20 cellular contexts compared by ENCODE assay signal in genomic region chr17:80838381-80839345, GRCh38.
DNase-seq lines count a peak whose midpoint lies in the region; ATAC-seq and TF ChIP-seq lines count a peak whose summit lies in the region.
"Had no signal": no experiment of that assay in that cellular context is flagged by ENCODE, and none has a peak within 500 bp of the region (broad histone marks: within the 10 kb centered on the region; RNA-seq: fewer than 3 reads in every experiment).

No MANE protein-coding gene starts in this region.

- peaks cover 45% of the 10 kb centered on the region for H3K36me3 Mint-ChIP-seq in activated naive CD4-positive, alpha-beta T cell treated with anti-CD3 and anti-CD28 coated beads, Interleukin-2, amount 10 ng/mL, durations not matched to agents 7 days and 5 days
- H3K36me3 Mint-ChIP-seq in chondrocyte (ENCODE audit: low read depth) = peaks cover 4% of the 10 kb centered on the region
- peaks cover 14 to 27% of the 10 kb centered on the region in 2 donors for H3K36me3 Mint-ChIP-seq in stimulated activated naive B cell treated with anti-CD40 and anti-IgM and Interleukin-4, amounts not matched to agents 10 μg/mL and 1 μg/mL and 100 μg/mL, for 72 hours

- CTCF ChIA-PET in activated naive CD4-positive, alpha-beta T cell treated with anti-CD3 and anti-CD28 coated beads, Interleukin-2, amount 10 ng/mL, durations not matched to agents 7 days and 5 days (lab: Charles Lee) = no interaction called here

- H3K9me3 Mint-ChIP-seq in activated naive CD4-positive, alpha-beta T cell treated with anti-CD3 and anti-CD28 coated beads, Interleukin-2, amount 10 ng/mL, durations not matched to agents 7 days and 5 days = no peaks in the 10 kb centered on the region
- no peaks in the 10 kb centered on the region for H3K9me3 Mint-ChIP-seq in chondrocyte (ENCODE audit: low read depth)
- H3K9me3 Mint-ChIP-seq in stimulated activated naive B cell treated with anti-CD40 and anti-IgM and Interleukin-4, amounts not matched to agents 10 μg/mL and 1 μg/mL and 100 μg/mL, for 72 hours = no peaks in the 10 kb centered on the region
- H3K9me3 Mint-ChIP-seq: stimulated activated memory B cell treated with anti-CD40 and anti-IgM and Interleukin-4, amounts not matched to agents 10 μg/mL and 1 μg/mL and 100 μg/mL, for 72 hours had no signal

- no peak overlapping the region for H3K4me3 Mint-ChIP-seq in activated naive CD4-positive, alpha-beta T cell treated with anti-CD3 and anti-CD28 coated beads, Interleukin-2, amount 10 ng/mL, durations not matched to agents 7 days and 5 days
- H3K4me3 Mint-ChIP-seq in chondrocyte (ENCODE audit: unreplicated experiment) = no peak overlapping the region
- no peak overlapping the region for H3K4me3 Mint-ChIP-seq in stimulated activated naive B cell treated with anti-CD40 and anti-IgM and Interleukin-4, amounts not matched to agents 10 μg/mL and 1 μg/mL and 100 μg/mL, for 72 hours
- H3K4me3 Mint-ChIP-seq: stimulated activated memory B cell treated with anti-CD40 and anti-IgM and Interleukin-4, amounts not matched to agents 10 μg/mL and 1 μg/mL and 100 μg/mL, for 72 hours had no signal

- H3K27ac Mint-ChIP-seq in activated naive CD4-positive, alpha-beta T cell treated with anti-CD3 and anti-CD28 coated beads, Interleukin-2, amount 10 ng/mL, durations not matched to agents 7 days and 5 days = peak overlapping the region; percentile 42
- peak overlapping the region; percentile 17 for H3K27ac Mint-ChIP-seq in chondrocyte (ENCODE audit: unreplicated experiment)
- H3K27ac Mint-ChIP-seq in stimulated activated naive B cell treated with anti-CD40 and anti-IgM and Interleukin-4, amounts not matched to agents 10 μg/mL and 1 μg/mL and 100 μg/mL, for 72 hours = peak overlapping the region; percentile 78
- H3K27ac Mint-ChIP-seq: stimulated activated memory B cell treated with anti-CD40 and anti-IgM and Interleukin-4, amounts not matched to agents 10 μg/mL and 1 μg/mL and 100 μg/mL, for 72 hours had no signal

- no peak for DNase-seq in activated naive CD4-positive, alpha-beta T cell treated with anti-CD3 and anti-CD28 coated beads, Interleukin-2, amount 10 ng/mL, durations not matched to agents 7 days and 5 days
- no peak for DNase-seq in activated naive CD4-positive, alpha-beta T cell treated with anti-CD3 and anti-CD28 coated beads, Interleukin-2, amount 50 U/mL, for 16 hours
- DNase-seq in NCI-H1092 treated with DMSO at 0.1 percent for 48 hours (lab: John Stamatoyannopoulos, UW) (peak; percentile 66), chondrocyte (ENCODE audit: low spot score) (peak; percentile 77), germinal center (ENCODE audit: low spot score) (no peak), retina (no peak)
- no peak for DNase-seq in stimulated activated naive B cell treated with anti-CD40 and anti-IgM and Interleukin-4, amounts not matched to agents 10 μg/mL and 1 μg/mL and 100 μg/mL, for 72 hours
- DNase-seq: activated gamma-delta T cell treated with Interleukin-2 at 50 U/mL for 16 hours, body of pancreas, colonic mucosa, Kasumi-1, NCI-H1048, NCI-H2107, NCI-H82, T1000, trophoblast cell had no signal

- H3K4me1 Mint-ChIP-seq in activated naive CD4-positive, alpha-beta T cell treated with anti-CD3 and anti-CD28 coated beads, Interleukin-2, amount 10 ng/mL, durations not matched to agents 7 days and 5 days = peaks cover 48% of the 10 kb centered on the region
- peaks cover 3% of the 10 kb centered on the region for H3K4me1 Mint-ChIP-seq in chondrocyte (ENCODE audit: low read depth)
- peaks cover 2 to 4% of the 10 kb centered on the region in 2 donors for H3K4me1 Mint-ChIP-seq in stimulated activated naive B cell treated with anti-CD40 and anti-IgM and Interleukin-4, amounts not matched to agents 10 μg/mL and 1 μg/mL and 100 μg/mL, for 72 hours
- H3K4me1 Mint-ChIP-seq: stimulated activated memory B cell treated with anti-CD40 and anti-IgM and Interleukin-4, amounts not matched to agents 10 μg/mL and 1 μg/mL and 100 μg/mL, for 72 hours had no signal

- H3K27me3 Mint-ChIP-seq in activated naive CD4-positive, alpha-beta T cell treated with anti-CD3 and anti-CD28 coated beads, Interleukin-2, amount 10 ng/mL, durations not matched to agents 7 days and 5 days = no peaks in the 10 kb centered on the region
- no peaks in the 10 kb centered on the region for H3K27me3 Mint-ChIP-seq in chondrocyte (ENCODE audit: low read depth)
- H3K27me3 Mint-ChIP-seq in stimulated activated naive B cell treated with anti-CD40 and anti-IgM and Interleukin-4, amounts not matched to agents 10 μg/mL and 1 μg/mL and 100 μg/mL, for 72 hours = no peaks in the 10 kb centered on the region
- H3K27me3 Mint-ChIP-seq: stimulated activated memory B cell treated with anti-CD40 and anti-IgM and Interleukin-4, amounts not matched to agents 10 μg/mL and 1 μg/mL and 100 μg/mL, for 72 hours had no signal

- ATAC-seq in stimulated activated naive B cell treated with anti-CD40 and anti-IgM and Interleukin-4, amounts not matched to agents 10 μg/mL and 1 μg/mL and 100 μg/mL, for 72 hours (replicated peaks) = no peak
- ATAC-seq in HG02678 (IDR thresholded peaks at IDR 0.05; ENCODE audit: unreplicated experiment) = no peak
- ATAC-seq: activated CD4-positive, CD25-positive, alpha-beta regulatory T cell treated with anti-CD3 and anti-CD28 coated beads, Interleukin-2, amount 50 U/mL, for 24 hours; body of pancreas; heart left ventricle; stimulated activated memory B cell treated with anti-CD40 and anti-IgM and Interleukin-4, amounts not matched to agents 10 μg/mL and 1 μg/mL and 100 μg/mL, for 72 hours had no signal

- TF ChIP-seq CTCF in chondrocyte (IDR thresholded peaks at IDR 0.05) = no peak

Comparison
In these comparisons a context has a peak if more than half of its experiments do, and no peak if none do; other contexts are left out.
1. DNase-seq: peak in NCI-H1092 treated with DMSO at 0.1 percent for 48 hours (single experiment) and chondrocyte (single experiment); none in activated naive CD4-positive, alpha-beta T cell treated with anti-CD3 and anti-CD28 coated beads, Interleukin-2, amount 10 ng/mL, durations not matched to agents 7 days and 5 days (single experiment), activated naive CD4-positive, alpha-beta T cell treated with anti-CD3 and anti-CD28 coated beads, Interleukin-2, amount 50 U/mL, for 16 hours (single experiment), stimulated activated naive B cell treated with anti-CD40 and anti-IgM and Interleukin-4, amounts not matched to agents 10 μg/mL and 1 μg/mL and 100 μg/mL, for 72 hours (single experiment), germinal center (single experiment) and retina (single experiment).
2. H3K27ac Mint-ChIP-seq: peak in every context shown above with its lines; median percentile 78 in stimulated activated naive B cell treated with anti-CD40 and anti-IgM and Interleukin-4, amounts not matched to agents 10 μg/mL and 1 μg/mL and 100 μg/mL, for 72 hours; 42 in activated naive CD4-positive, alpha-beta T cell treated with anti-CD3 and anti-CD28 coated beads, Interleukin-2, amount 10 ng/mL, durations not matched to agents 7 days and 5 days; 17 in chondrocyte.